Comparison of ENCODE assay signal across 8 cellular contexts in genomic region chrX:136694491-136695087, GRCh38. TPM values are rescaled to one million over a fixed set of nuclear protein-coding genes. Genes with fewer than 3 reads are reported as not detected.
DNase-seq lines count a peak whose midpoint lies in the region; ATAC-seq lines count a peak whose summit lies in the region.

No MANE protein-coding gene starts in this region.

- H3K9me3 Mint-ChIP-seq in CD4-positive, alpha-beta memory T cell, result peaks cover 0 to 11% (median 3%) of the 10 kb centered on the region in 8 donors

- peaks cover 81% of the 10 kb centered on the region for H3K4me1 ChIP-seq in CD4-positive, alpha-beta memory T cell (ENCODE audit: insufficient read depth, low read length)

- no peaks in the 10 kb centered on the region for H3K36me3 ChIP-seq in CD4-positive, alpha-beta memory T cell (ENCODE audit: insufficient read depth, low read length)

- DNase-seq in CD4-positive, alpha-beta memory T cell, result peak; percentile 64 to 74 (median 65)
- DNase-seq in NCI-H1930 (lab: John Stamatoyannopoulos, UW) (peak; percentile 0 to 8), globus pallidus (ENCODE audit: low spot score) (peak; percentile 32), skeletal muscle cell (ENCODE audit: low read depth) (peak; percentile 20), NCI-H187 treated with DMSO at 0.1 percent for 48 hours (lab: John Stamatoyannopoulos, UW) (no peak)
- DNase-seq in activated CD4-positive, alpha-beta T cell treated with anti-CD3 and anti-CD28 coated beads, Interleukin-2, amount 50 U/mL, for 1 hour, result peak; percentile 12

- peak overlapping the region; percentile 74 to 93 (median 84) for H3K4me3 Mint-ChIP-seq in CD4-positive, alpha-beta memory T cell

- H3K27ac Mint-ChIP-seq in CD4-positive, alpha-beta memory T cell, result peak overlapping the region; percentile 94 to 100 (median 98)

- peak overlapping the region; percentile 83 for H3K27ac ChIP-seq in CD4-positive, alpha-beta memory T cell (ENCODE audit: low read depth, low read length)

- intact Hi-C loops in CD4-positive, alpha-beta memory T cell (cut with micrococcal nuclease), result loop anchor here (1.0 to 2.0 kb wide), 6 partner anchors 36 to 231 kb away; partner anchors contain the start of gene HTATSF1

- H3K27me3 Mint-ChIP-seq in CD4-positive, alpha-beta memory T cell, result no peaks in the 10 kb centered on the region

- H3K4me1 Mint-ChIP-seq in CD4-positive, alpha-beta memory T cell, result peaks cover 37 to 80% (median 58%) of the 10 kb centered on the region in 4 donors

- peaks cover 22 to 27% of the 10 kb centered on the region in 2 donors for H3K36me3 Mint-ChIP-seq in CD4-positive, alpha-beta memory T cell

- ATAC-seq in GM18502 (IDR thresholded peaks at IDR 0.05; ENCODE audit: poor library complexity, unreplicated experiment), result peak; percentile 68
- ATAC-seq in HG02885 (IDR thresholded peaks at IDR 0.05; ENCODE audit: poor library complexity, unreplicated experiment), result peak; percentile 78

- H3K4me3 ChIP-seq in CD4-positive, alpha-beta memory T cell (ENCODE audit: low read length in 2 of 2), result peak overlapping the region in 1 of 2 donors; percentile 27
- no peak overlapping the region for H3K4me3 ChIP-seq in skeletal muscle cell (ENCODE audit: low read depth, low read length)

- POLR2A ChIA-PET in CD4-positive, alpha-beta memory T cell (lab: Charles Lee; ENCODE audit: partially characterized antibody), result interaction anchor here (0.8 to 5.9 kb wide), 26 partner anchors 12 to 666 kb away, joined by 3 to 77 read pairs (median 7); partner anchors contain the start of genes CD40LG, HTATSF1 and RBMX

- no peaks in the 10 kb centered on the region for H3K9me3 ChIP-seq in CD4-positive, alpha-beta memory T cell (ENCODE audit: control insufficient read depth in 1 of 2, low read length in 2 of 2)

- CTCF ChIA-PET in CD4-positive, alpha-beta memory T cell (lab: Charles Lee; ENCODE audit: partially characterized antibody), result interaction anchor here (0.8 to 6.9 kb wide), 28 partner anchors 13 to 666 kb away, joined by 3 to 126 read pairs (median 4); no protein-coding TSS in a partner anchor

- H3K27me3 ChIP-seq in CD4-positive, alpha-beta memory T cell (ENCODE audit: insufficient read depth, low read length), result no peaks in the 10 kb centered on the region

RNA-seq across cellular contexts. Expression of gene CD40LG, which starts 46.6 kb away (rescaled TPM):
- 10 to 100 TPM; 68.4 to 75.0 TPM for total RNA-seq in CD4-positive, alpha-beta memory T cell
- polyA plus RNA-seq in CD4-positive, alpha-beta memory T cell, result 100 to 1,000 TPM; 109 to 137 TPM
